ENCODE assay signal across 9 cellular contexts in the genomic region with DNA sequence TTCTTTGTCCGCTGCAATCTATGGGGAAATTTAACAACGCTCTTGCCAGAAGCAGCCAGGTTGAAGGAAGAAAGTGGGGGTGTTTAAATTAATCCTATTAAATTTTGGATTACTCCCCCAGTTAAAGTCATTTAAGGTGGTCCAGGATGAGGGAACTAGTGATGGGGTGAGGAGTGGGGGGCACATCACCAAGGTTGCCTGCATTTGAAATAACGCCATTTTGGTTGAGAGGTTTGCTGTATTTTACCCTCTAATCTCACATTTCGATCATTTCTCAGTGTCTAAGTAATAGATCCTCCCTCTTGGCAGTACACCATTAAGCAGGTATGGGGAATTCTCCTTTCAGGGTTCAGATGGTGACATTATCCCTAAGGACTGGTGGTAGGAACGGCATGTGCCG. TPM values are rescaled to one million over a fixed set of nuclear protein-coding genes. Genes with fewer than 3 reads are reported as not detected.
DNase-seq lines count a peak whose midpoint lies in the region; ATAC-seq lines count a peak whose summit lies in the region.
"Had no signal": no experiment of that assay in that cellular context is flagged by ENCODE, and none has a peak within 500 bp of the region (broad histone marks: within the 10 kb centered on the region; RNA-seq: fewer than 3 reads in every experiment).

No MANE protein-coding gene starts in this region.

- peak overlapping the region; percentile 45 for H3K27ac Mint-ChIP-seq in stimulated activated naive CD8-positive, alpha-beta T cell treated with anti-CD3 and anti-CD28 coated beads, Interleukin-15, Interleukin-2, amounts not matched to agents 100 ng/mL and 50 ng/mL, for 24 hours
- no peak overlapping the region for H3K27ac Mint-ChIP-seq in stimulated activated naive CD8-positive, alpha-beta T cell treated with anti-CD3 and anti-CD28 coated beads, Interleukin-15, amount 100 ng/mL, for 72 hours
- H3K27ac Mint-ChIP-seq in CD8-positive, alpha-beta memory T cell: no peak overlapping the region
- H3K27ac Mint-ChIP-seq in activated CD4-positive, alpha-beta memory T cell treated with anti-CD3 and anti-CD28 coated beads for 36 hours: no peak overlapping the region

- WGBS in esophagus, 2 donors: 2 to 4% methylated on average over 6 of the region's 6 CpGs

- H2AFZ ChIP-seq in neuron (ENCODE audit: low read depth, low read length): peak overlapping the region; percentile 84

- H3K4me3 ChIP-seq in esophagus (ENCODE audit: low read depth in 1 of 2, low read length in 2 of 2): peak overlapping the region; percentile 19 to 65
- peak overlapping the region; percentile 47 for H3K4me3 ChIP-seq in neuron (ENCODE audit: low read length)
- no peak overlapping the region for H3K4me3 ChIP-seq in CD8-positive, alpha-beta memory T cell (ENCODE audit: low read length)

- peaks cover 16% of the 10 kb centered on the region for H3K4me1 Mint-ChIP-seq in stimulated activated naive CD8-positive, alpha-beta T cell treated with anti-CD3 and anti-CD28 coated beads, Interleukin-15, Interleukin-2, amounts not matched to agents 100 ng/mL and 50 ng/mL, for 24 hours (ENCODE audit: low read depth)
- H3K4me1 Mint-ChIP-seq in stimulated activated naive CD8-positive, alpha-beta T cell treated with anti-CD3 and anti-CD28 coated beads, Interleukin-15, amount 100 ng/mL, for 72 hours: peaks cover 29% of the 10 kb centered on the region
- H3K4me1 Mint-ChIP-seq in CD8-positive, alpha-beta memory T cell: peaks cover 0 to 10% (median 5%) of the 10 kb centered on the region in 3 donors
- peaks cover 10% of the 10 kb centered on the region for H3K4me1 Mint-ChIP-seq in activated CD4-positive, alpha-beta memory T cell treated with anti-CD3 and anti-CD28 coated beads for 36 hours (ENCODE audit: low read depth)

- H3K27ac ChIP-seq in esophagus (ENCODE audit: low read depth in 2 of 2, low read length in 1 of 2): peak overlapping the region; percentile 4 to 36
- no peak overlapping the region for H3K27ac ChIP-seq in CD8-positive, alpha-beta memory T cell (ENCODE audit: low read depth, low read length)

- DNase-seq in stimulated activated naive CD8-positive, alpha-beta T cell treated with anti-CD3 and anti-CD28 coated beads, Interleukin-15, amount 100 ng/mL, for 72 hours: no peak
- no peak for DNase-seq in CD8-positive, alpha-beta memory T cell
- no peak for DNase-seq in OCI-M1 (lab: John Stamatoyannopoulos, UW)
- DNase-seq in LoVo (ENCODE audit: low spot score): no peak
- DNase-seq in activated CD4-positive, alpha-beta memory T cell treated with anti-CD3 and anti-CD28 coated beads for 36 hours: no peak
- DNase-seq: MM.1S had no signal

- POLR2A ChIA-PET in CD8-positive, alpha-beta memory T cell (lab: Charles Lee): no interaction called here
- POLR2A ChIA-PET in activated CD4-positive, alpha-beta memory T cell treated with anti-CD3 and anti-CD28 coated beads for 36 hours (lab: Charles Lee): no interaction called here

- H3K27me3 ChIP-seq in esophagus (ENCODE audit: control insufficient read depth in 1 of 2, insufficient read depth in 2 of 2, low read length in 2 of 2): peaks cover 6 to 13% of the 10 kb centered on the region in 2 donors
- H3K27me3 ChIP-seq in neuron (ENCODE audit: insufficient read depth, low read length): peaks cover 72% of the 10 kb centered on the region
- no peaks in the 10 kb centered on the region for H3K27me3 ChIP-seq in CD8-positive, alpha-beta memory T cell (ENCODE audit: insufficient read depth, low read length, poor library complexity, severe bottlenecking)

- CTCF ChIA-PET in CD8-positive, alpha-beta memory T cell (lab: Charles Lee): no interaction called here
- CTCF ChIA-PET in activated CD4-positive, alpha-beta memory T cell treated with anti-CD3 and anti-CD28 coated beads for 36 hours (lab: Charles Lee): no interaction called here

- H3K4me1 ChIP-seq in esophagus (ENCODE audit: control insufficient read depth in 2 of 2, insufficient read depth in 2 of 2, low read length in 1 of 2) (peaks cover 10 to 18% of the 10 kb centered on the region in 2 donors), neuron (ENCODE audit: insufficient read depth, low read length) (peaks cover 52% of the 10 kb centered on the region)
- no peaks in the 10 kb centered on the region for H3K4me1 ChIP-seq in CD8-positive, alpha-beta memory T cell (ENCODE audit: insufficient read depth, low read length)

- H3K9me3 Mint-ChIP-seq in stimulated activated naive CD8-positive, alpha-beta T cell treated with anti-CD3 and anti-CD28 coated beads, Interleukin-15, Interleukin-2, amounts not matched to agents 100 ng/mL and 50 ng/mL, for 24 hours: no peaks in the 10 kb centered on the region
- no peaks in the 10 kb centered on the region for H3K9me3 Mint-ChIP-seq in stimulated activated naive CD8-positive, alpha-beta T cell treated with anti-CD3 and anti-CD28 coated beads, Interleukin-15, amount 100 ng/mL, for 72 hours
- peaks cover 3 to 25% (median 13%) of the 10 kb centered on the region in 5 donors for H3K9me3 Mint-ChIP-seq in CD8-positive, alpha-beta memory T cell
- H3K9me3 Mint-ChIP-seq in activated CD4-positive, alpha-beta memory T cell treated with anti-CD3 and anti-CD28 coated beads for 36 hours: no peaks in the 10 kb centered on the region

- no peaks in the 10 kb centered on the region for H3K36me3 ChIP-seq in esophagus (ENCODE audit: control insufficient read depth in 2 of 2, insufficient read depth in 2 of 2, low read length in 1 of 2)
- H3K36me3 ChIP-seq in neuron (ENCODE audit: insufficient read depth, low read length): no peaks in the 10 kb centered on the region
- H3K36me3 ChIP-seq in CD8-positive, alpha-beta memory T cell (ENCODE audit: insufficient read depth, low read length): no peaks in the 10 kb centered on the region

- H3K9me3 ChIP-seq in esophagus (ENCODE audit: control insufficient read depth in 2 of 2, insufficient read depth in 1 of 2, low read depth in 1 of 2, low read length in 1 of 2): no peaks in the 10 kb centered on the region
- H3K9me3 ChIP-seq in neuron (ENCODE audit: low read length): no peaks in the 10 kb centered on the region
- no peaks in the 10 kb centered on the region for H3K9me3 ChIP-seq in CD8-positive, alpha-beta memory T cell (ENCODE audit: low read length)

- ATAC-seq in stimulated activated naive CD8-positive, alpha-beta T cell treated with anti-CD3 and anti-CD28 coated beads, Interleukin-15, amount 100 ng/mL, for 72 hours: no peak

- intact Hi-C loops in activated CD4-positive, alpha-beta memory T cell treated with anti-CD3 and anti-CD28 coated beads for 36 hours (cut with micrococcal nuclease): no loop called here

- peaks cover 92% of the 10 kb centered on the region for H3K27me3 Mint-ChIP-seq in stimulated activated naive CD8-positive, alpha-beta T cell treated with anti-CD3 and anti-CD28 coated beads, Interleukin-15, Interleukin-2, amounts not matched to agents 100 ng/mL and 50 ng/mL, for 24 hours
- H3K27me3 Mint-ChIP-seq in stimulated activated naive CD8-positive, alpha-beta T cell treated with anti-CD3 and anti-CD28 coated beads, Interleukin-15, amount 100 ng/mL, for 72 hours: peaks cover 97% of the 10 kb centered on the region
- peaks cover 49 to 66% of the 10 kb centered on the region in 2 donors for H3K27me3 Mint-ChIP-seq in CD8-positive, alpha-beta memory T cell
- peaks cover 63% of the 10 kb centered on the region for H3K27me3 Mint-ChIP-seq in activated CD4-positive, alpha-beta memory T cell treated with anti-CD3 and anti-CD28 coated beads for 36 hours

- H3K36me3 Mint-ChIP-seq in stimulated activated naive CD8-positive, alpha-beta T cell treated with anti-CD3 and anti-CD28 coated beads, Interleukin-15, Interleukin-2, amounts not matched to agents 100 ng/mL and 50 ng/mL, for 24 hours (ENCODE audit: low read depth): no peaks in the 10 kb centered on the region
- peaks cover 0 to 2% (median 0%) of the 10 kb centered on the region in 3 donors for H3K36me3 Mint-ChIP-seq in CD8-positive, alpha-beta memory T cell
- peaks cover 3% of the 10 kb centered on the region for H3K36me3 Mint-ChIP-seq in activated CD4-positive, alpha-beta memory T cell treated with anti-CD3 and anti-CD28 coated beads for 36 hours

- H3K4me3 Mint-ChIP-seq in stimulated activated naive CD8-positive, alpha-beta T cell treated with anti-CD3 and anti-CD28 coated beads, Interleukin-15, Interleukin-2, amounts not matched to agents 100 ng/mL and 50 ng/mL, for 24 hours: peak overlapping the region; percentile 68
- no peak overlapping the region for H3K4me3 Mint-ChIP-seq in stimulated activated naive CD8-positive, alpha-beta T cell treated with anti-CD3 and anti-CD28 coated beads, Interleukin-15, amount 100 ng/mL, for 72 hours
- peak overlapping the region in 1 of 7 donors; percentile 65 for H3K4me3 Mint-ChIP-seq in CD8-positive, alpha-beta memory T cell
- H3K4me3 Mint-ChIP-seq in activated CD4-positive, alpha-beta memory T cell treated with anti-CD3 and anti-CD28 coated beads for 36 hours: no peak overlapping the region

RNA-seq across cellular contexts. Expression of a gene that starts 2.6 kb away (rescaled TPM):
- polyA plus RNA-seq in esophagus: 1 to 10 TPM in 1 of 2 donors, under 1 TPM in 1; 0.98 to 2.1 TPM
- total RNA-seq in CD8-positive, alpha-beta memory T cell: not detected
- polyA plus RNA-seq in CD8-positive, alpha-beta memory T cell: not detected
- total RNA-seq in activated CD4-positive, alpha-beta memory T cell treated with anti-CD3 and anti-CD28 coated beads for 36 hours: not detected
